Comparison of ENCODE assay signal across 19 cellular contexts in the genomic region with DNA sequence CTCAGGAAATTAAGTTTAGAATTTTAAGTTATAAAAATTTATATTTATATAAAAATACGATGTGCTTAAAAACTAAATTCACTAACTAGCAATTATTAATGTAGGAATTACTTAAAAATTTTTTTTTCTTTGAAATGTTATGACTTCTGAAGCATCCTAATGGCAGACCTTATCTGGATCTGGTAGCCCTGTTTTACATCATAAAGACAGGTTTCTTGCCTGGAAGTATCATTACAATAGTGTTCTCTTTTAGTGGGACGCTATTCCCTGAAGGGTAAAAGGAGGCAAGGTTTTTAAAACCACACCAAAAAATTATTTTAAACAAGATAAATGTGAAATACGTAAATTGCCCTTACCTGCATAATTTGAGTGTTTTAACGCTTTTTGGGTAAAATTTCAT. TPM values are rescaled to one million over a fixed set of nuclear protein-coding genes. Genes with fewer than 3 reads are reported as not detected.
DNase-seq lines count a peak whose midpoint lies in the region; ATAC-seq, FAIRE-seq and TF ChIP-seq lines count a peak whose summit lies in the region.
"Had no signal": no experiment of that assay in that cellular context is flagged by ENCODE, and none has a peak within 500 bp of the region (broad histone marks: within the 10 kb centered on the region; RNA-seq: fewer than 3 reads in every experiment).

No MANE protein-coding gene starts in this region.

- H2AFZ ChIP-seq in KMS-11 (ENCODE audit: low read depth) (no peak overlapping the region), GM12878 (ENCODE audit: control insufficient read depth, low read depth, low read length) (no peak overlapping the region)

- BruUV-seq in GM12878 (replicated peaks; lab: Mats Ljungman, UMichigan): no TSS peak

- no peaks in the 10 kb centered on the region for H3K9me3 Mint-ChIP-seq in neural crest cell
- H3K9me3 Mint-ChIP-seq: effector memory CD8-positive, alpha-beta T cell; natural killer cell had no signal

- no peak for TF ChIP-seq RAD21 in GM12878 (IDR thresholded peaks at IDR 0.05; ENCODE audit: insufficient read depth, low read depth, low read length)

- H3K4me1 ChIP-seq in KMS-11 (ENCODE audit: low read depth, poor library complexity, severe bottlenecking) (peaks cover 23% of the 10 kb centered on the region), GM12878 (ENCODE audit: control insufficient read depth, insufficient read depth, low read length) (peaks cover 6% of the 10 kb centered on the region)

- SMC1A ChIA-PET in GM12878 (lab: Charles Lee; ENCODE audit: uncharacterized antibody, unreplicated experiment): interaction anchor here (1.3 kb wide), 1 partner anchor 40 kb away, joined by 5 read pairs; no protein-coding TSS in a partner anchor

- no peak for DNase-seq in GM12878 (ENCODE audit: low read depth, low spot score)
- no peak for DNase-seq in neural crest cell (ENCODE audit: low read depth, low spot score)
- no peak for DNase-seq in MG63
- DNase-seq: activated CD4-positive, alpha-beta T cell treated with anti-CD3 and anti-CD28 coated beads for 36 hours; activated gamma-delta T cell; aorta; DMS 273 treated with DMSO at 0.1 percent for 48 hours; effector memory CD8-positive, alpha-beta T cell; mesendoderm; natural killer cell; NCI-H1092 treated with DMSO at 0.1 percent for 48 hours; NCI-H526 treated with DMSO at 0.1 percent for 48 hours; stimulated activated CD4-positive, alpha-beta T cell treated with anti-CD3 and anti-CD28 coated beads, Interleukin-12 subunit alpha, Interleukin-12 subunit beta, amount 100 ng/mL, for 4 hours; testis had no signal

- H3K4me2 ChIP-seq in KMS-11 (peak overlapping the region; percentile 62; the same call in 1 of the 2 replicates), GM12878 (ENCODE audit: control insufficient read depth, insufficient read depth) (peak overlapping the region; percentile 95; the same call in 1 of the 2 replicates)

- H3K36me3 ChIP-seq in KMS-11 (ENCODE audit: insufficient read depth) (no peaks in the 10 kb centered on the region), GM12878 (ENCODE audit: control insufficient read depth in 2 of 2, insufficient read depth in 2 of 2, low read length in 1 of 2) (peaks cover 0 to 3% of the 10 kb centered on the region in 2 experiments; a peak in 2 of 4 replicates), MG63 (no peaks in the 10 kb centered on the region)

- peaks cover 67% of the 10 kb centered on the region for H3K79me2 ChIP-seq in KMS-11 (ENCODE audit: insufficient read depth, low read depth)
- peaks cover 52% of the 10 kb centered on the region for H3K79me2 ChIP-seq in GM12878 (ENCODE audit: control insufficient read depth, insufficient read depth, low read length)

- FAIRE-seq in G401.6 (lab: Jason Lieb, UNC): peak; percentile 41
- no peak for FAIRE-seq in GM12878 (lab: Jason Lieb, UNC)

- CTCF ChIA-PET in GM12878 (lab: Yijun Ruan, JAX): no interaction called here

- no peak overlapping the region for H3K4me3 ChIP-seq in KMS-11 (IDR thresholded peaks at IDR 0.05; ENCODE audit: insufficient read depth, low read depth, low read length)
- 0 out of 2 replicates have a peak overlapping the region, but pooled peaks have one; percentile 5 for H3K4me3 ChIP-seq in GM12878
- H3K4me3 ChIP-seq in MG63: no peak overlapping the region

- H4K20me1 ChIP-seq in KMS-11 (ENCODE audit: insufficient read depth) (no peaks in the 10 kb centered on the region; the same call in 1 of the 2 replicates), GM12878 (ENCODE audit: control insufficient read depth, insufficient read depth) (no peaks in the 10 kb centered on the region; the same call in 1 of the 2 replicates)

- no peaks in the 10 kb centered on the region for H3K9me3 ChIP-seq in GM12878 (replicated peaks; ENCODE audit: control insufficient read depth, insufficient read depth, low read length)
- no peaks in the 10 kb centered on the region for H3K9me3 ChIP-seq in MG63
- H3K9me3 ChIP-seq: testis had no signal

- TF ChIP-seq EP300 in GM12878 (IDR thresholded peaks at IDR 0.05; ENCODE audit: borderline replicate concordance in 1 of 2, control insufficient read depth in 1 of 2, low read depth in 2 of 2, low read length in 2 of 2): no peak

- ATAC-seq in GM12878 (no peak), GM18511 (IDR thresholded peaks at IDR 0.05; ENCODE audit: unreplicated experiment) (no peak), HG03354 (IDR thresholded peaks at IDR 0.05; ENCODE audit: poor library complexity, severe bottlenecking, unreplicated experiment) (no peak)
- ATAC-seq: activated CD4-positive, alpha-beta T cell treated with anti-CD3 and anti-CD28 coated beads for 36 hours; effector memory CD8-positive, alpha-beta T cell; natural killer cell had no signal

- 96% methylated on average over 4 of the region's 4 CpGs for WGBS in GM12878 (ENCODE audit: insufficient coverage, insufficient replicate concordance, low lambda C conversion rate, missing lambda C conversion rate)

- no peak overlapping the region for H3K27ac Mint-ChIP-seq in neural crest cell (ENCODE audit: unreplicated experiment)
- H3K27ac Mint-ChIP-seq: effector memory CD8-positive, alpha-beta T cell; natural killer cell had no signal

- H3K4me1 Mint-ChIP-seq in neural crest cell: peaks cover 29% of the 10 kb centered on the region

- H3K27me3 ChIP-seq in KMS-11 (ENCODE audit: insufficient read depth, low read depth) (no peaks in the 10 kb centered on the region), GM12878 (replicated peaks in 1 of 2; ENCODE audit: control insufficient read depth in 2 of 2, insufficient read depth in 2 of 2, low read length in 1 of 2) (no peaks in the 10 kb centered on the region), MG63 (no peaks in the 10 kb centered on the region)
- H3K27me3 ChIP-seq: testis had no signal

- no peak for TF ChIP-seq CTCF in KMS-11 (conservative IDR thresholded peaks at IDR 0.05; ENCODE audit: low read depth, low read length)
- TF ChIP-seq CTCF in GM12878 (IDR thresholded peaks at IDR 0.05 in 2 of 3, conservative IDR thresholded peaks at IDR 0.05 in 1 of 3; ENCODE audit: control insufficient read depth in 2 of 3, extremely low read depth in 1 of 3, insufficient read depth in 1 of 3, low read depth in 3 of 3, low read length in 3 of 3): no peak
- no peak for TF ChIP-seq CTCF in neural crest cell (conservative IDR thresholded peaks at IDR 0.05)

- H3K9ac ChIP-seq in KMS-11 (no peak overlapping the region), GM12878 (ENCODE audit: control insufficient read depth, insufficient read depth, low read length) (no peak overlapping the region)

- TF ChIP-seq POLR2A in GM12878 (IDR thresholded peaks at IDR 0.05; ENCODE audit: low read depth, low read length): no peak

- RAD21 ChIA-PET in GM12878 (lab: Charles Lee; ENCODE audit: unreplicated experiment): no interaction called here

- H3K27me3 Mint-ChIP-seq in neural crest cell (ENCODE audit: low read depth): peaks cover 14% of the 10 kb centered on the region
- H3K27me3 Mint-ChIP-seq: activated CD4-positive, alpha-beta T cell treated with anti-CD3 and anti-CD28 coated beads for 36 hours; effector memory CD8-positive, alpha-beta T cell had no signal

- no peaks in the 10 kb centered on the region for H3K36me3 Mint-ChIP-seq in neural crest cell (ENCODE audit: low read depth)
- H3K36me3 Mint-ChIP-seq: natural killer cell had no signal

- H3K27ac ChIP-seq in KMS-11 (no peak overlapping the region), GM12878 (ENCODE audit: control insufficient read depth, insufficient read depth) (no peak overlapping the region)
- H3K27ac ChIP-seq: SK-N-MC had no signal

- intact Hi-C loops in GM12878 (cut with micrococcal nuclease; ENCODE audit: unreplicated experiment): loop anchor here (2.0 kb wide), 1 partner anchor 13 kb away; no protein-coding TSS in a partner anchor

- H3K4me3 Mint-ChIP-seq in neural crest cell: peak overlapping the region; percentile 27

- in situ Hi-C loops in GM12878 (cut with MboI): no loop called here

- POLR2A ChIA-PET in GM12878 (lab: Charles Lee): no interaction called here

RNA-seq across cellular contexts. Expression of a gene that starts 2.1 kb away (rescaled TPM):
- total RNA-seq in GM12878 (2013; cell fraction: nucleolus; rRNA removed): 38.1 and 38.2 TPM in 2 replicates
- 14.6 and 17.5 TPM in 2 replicates for total RNA-seq in GM12878 (2014; rRNA removed)
- total RNA-seq in GM12878 (2014; rRNA removed; fragmentation: Illumina TruSeq; extraction: Trizol): 19.4 and 20.4 TPM in 2 replicates
- total RNA-seq in GM12878 (2021): 22.7 and 25.7 TPM in 2 replicates
- 10.3 TPM for polyA plus RNA-seq in GM12878 (2011; ENCODE audit: low read depth)
- polyA plus RNA-seq in GM12878 (2011; rRNA removed): 17.0 and 18.1 TPM in 2 replicates
- 12.8 and 14.7 TPM in 2 replicates for polyA plus RNA-seq in GM12878 (2011; cell fraction: cytosol; rRNA removed)
- 15.5 and 18.0 TPM in 2 replicates for polyA plus RNA-seq in GM12878 (2011; cell fraction: nucleus; rRNA removed)
- 10.9 and 14.6 TPM in 2 replicates for polyA plus RNA-seq in GM12878 (2012)
- 18.7 and 19.1 TPM in 2 replicates for polyA plus RNA-seq in GM12878 (2014; fragmentation: Illumina TruSeq; extraction: Trizol)
- polyA plus RNA-seq in GM12878 (2014; fragmentation: Nextera tagmentation; extraction: Ambion mirVana): 10 to 100 TPM in 1 of 2 experiments, 1 to 10 TPM in 1; 9.1 to 13.7 TPM
- polyA plus RNA-seq in GM12878 (2014; rRNA removed): 16.6 and 17.8 TPM in 2 replicates
- 10 to 100 TPM; 24.0 to 25.9 TPM for polyA plus RNA-seq in GM12878 (2016; fragmentation: Nextera tagmentation; extraction: Ambion mirVana)
- polyA minus RNA-seq in GM12878 (2011; rRNA and poly(A)+ RNA removed): 28.9 and 31.2 TPM in 2 replicates
- 9.2 and 11.7 TPM in 2 replicates for polyA minus RNA-seq in GM12878 (2011; cell fraction: cytosol; rRNA and poly(A)+ RNA removed)
- 17.2 and 28.2 TPM in 2 replicates for polyA minus RNA-seq in GM12878 (2011; cell fraction: nucleus; rRNA and poly(A)+ RNA removed)
- total RNA-seq in neural crest cell: 28.2 and 30.2 TPM in 2 replicates
- 11.2 and 11.8 TPM in 2 replicates for total RNA-seq in MG63 (2014; rRNA removed; shearing (Covaris generic); ENCODE audit: low replicate concordance)

RNA-seq across cellular contexts. Expression of a gene that starts 55.0 kb away (rescaled TPM):
- total RNA-seq in GM12878 (2013; cell fraction: nucleolus; rRNA removed): 199 and 205 TPM in 2 replicates
- 338 and 346 TPM in 2 replicates for total RNA-seq in GM12878 (2014; rRNA removed)
- total RNA-seq in GM12878 (2014; rRNA removed; fragmentation: Illumina TruSeq; extraction: Trizol): 262 and 271 TPM in 2 replicates
- 590 and 599 TPM in 2 replicates for total RNA-seq in GM12878 (2021)
- polyA plus RNA-seq in GM12878 (2011; ENCODE audit: low read depth): 318 TPM
- 679 and 903 TPM in 2 replicates for polyA plus RNA-seq in GM12878 (2011; rRNA removed)
- polyA plus RNA-seq in GM12878 (2011; cell fraction: cytosol; rRNA removed): 242 and 272 TPM in 2 replicates
- polyA plus RNA-seq in GM12878 (2011; cell fraction: nucleus; rRNA removed): 184 and 273 TPM in 2 replicates
- 360 and 494 TPM in 2 replicates for polyA plus RNA-seq in GM12878 (2012)
- polyA plus RNA-seq in GM12878 (2014; fragmentation: Illumina TruSeq; extraction: Trizol): 1,054 and 1,264 TPM in 2 replicates
- polyA plus RNA-seq in GM12878 (2014; fragmentation: Nextera tagmentation; extraction: Ambion mirVana): 100 to 1,000 TPM; 555 to 817 TPM
- polyA plus RNA-seq in GM12878 (2014; rRNA removed): 439 and 489 TPM in 2 replicates
- 1,000 to 10,000 TPM; 1,313 to 1,315 TPM for polyA plus RNA-seq in GM12878 (2016; fragmentation: Nextera tagmentation; extraction: Ambion mirVana)
- polyA minus RNA-seq in GM12878 (2011; rRNA and poly(A)+ RNA removed): 367 and 534 TPM in 2 replicates
- 406 and 527 TPM in 2 replicates for polyA minus RNA-seq in GM12878 (2011; cell fraction: cytosol; rRNA and poly(A)+ RNA removed)
- 126 and 179 TPM in 2 replicates for polyA minus RNA-seq in GM12878 (2011; cell fraction: nucleus; rRNA and poly(A)+ RNA removed)
- 760 and 771 TPM in 2 replicates for total RNA-seq in neural crest cell
- total RNA-seq in MG63 (2014; rRNA removed; shearing (Covaris generic); ENCODE audit: low replicate concordance): 158 and 180 TPM in 2 replicates
